Comparison of ENCODE assay signal across 1 cellular context in genomic region chr3:101676219-101676764, GRCh38.
TF ChIP-seq lines count a peak whose summit lies in the region.

No MANE protein-coding gene starts in this region.

TF ChIP-seq in GM12878, 131 proteins besides CTCF, POLR2A, EP300 and RAD21 (continued from another document):
- TF ChIP-seq CEBPZ (IDR thresholded peaks at IDR 0.05; ENCODE audit: low read depth, low read length) (no peak), EZH2 (IDR thresholded peaks at IDR 0.05; ENCODE audit: borderline replicate concordance, control insufficient read depth, low read depth, low read length) (no peak), EGR1 (IDR thresholded peaks at IDR 0.05; ENCODE audit: borderline replicate concordance in 1 of 2, low read depth in 2 of 2, low read length in 2 of 2) (peak in 1 of 2 experiments; percentile 72; a peak in 2 of 3 replicates), MYB (IDR thresholded peaks at IDR 0.05; ENCODE audit: borderline replicate concordance, low read depth, low read length) (no peak), SUPT20H (IDR thresholded peaks at IDR 0.05; ENCODE audit: borderline replicate concordance, control insufficient read depth, low read depth, low read length) (no peak), YY1 (IDR thresholded peaks at IDR 0.05; ENCODE audit: low read depth, low read length) (peak; percentile 68), CHD4 (IDR thresholded peaks at IDR 0.05) (no peak), EED (IDR thresholded peaks at IDR 0.05; ENCODE audit: low read depth) (no peak), FOS (IDR thresholded peaks at IDR 0.05; ENCODE audit: borderline replicate concordance, extremely low read depth, insufficient read length) (no peak), IKZF1 (conservative IDR thresholded peaks at IDR 0.05) (peak; percentile 58), SREBF1 (IDR thresholded peaks at IDR 0.05; ENCODE audit: low read length) (no peak), NBN (IDR thresholded peaks at IDR 0.05) (no peak), MEF2A (IDR thresholded peaks at IDR 0.05; ENCODE audit: insufficient read depth, low read depth, low read length) (no peak), CBX3 (IDR thresholded peaks at IDR 0.05; ENCODE audit: borderline replicate concordance, low read depth) (no peak), ZNF24 (IDR thresholded peaks at IDR 0.05) (no peak), CREB1 (IDR thresholded peaks at IDR 0.05; ENCODE audit: low read depth) (no peak; the same call in 1 of the 2 replicates), POLR2AphosphoS2 (IDR thresholded peaks at IDR 0.05; ENCODE audit: low read depth, low read length) (no peak), BHLHE40 (IDR thresholded peaks at IDR 0.05; ENCODE audit: borderline replicate concordance in 1 of 2, low read depth in 2 of 2, low read length in 1 of 2) (peak; percentile 95 to 97), STAT1 (conservative IDR thresholded peaks at IDR 0.05) (no peak), MAX (IDR thresholded peaks at IDR 0.05; ENCODE audit: low read depth, low read length) (peak; percentile 35; the same call in 1 of the 2 replicates), ZBTB40 (IDR thresholded peaks at IDR 0.05; ENCODE audit: borderline replicate concordance) (no peak; the same call in 1 of the 2 replicates), ZNF384 (IDR thresholded peaks at IDR 0.05; ENCODE audit: borderline replicate concordance, low read depth, low read length) (no peak), USF1 (IDR thresholded peaks at IDR 0.05; ENCODE audit: borderline replicate concordance, extremely low read length, insufficient read depth, low read depth, low read length) (no peak), TAF1 (IDR thresholded peaks at IDR 0.05; ENCODE audit: borderline replicate concordance, low read depth, low read length) (peak; percentile 61), SREBF2 (IDR thresholded peaks at IDR 0.05; ENCODE audit: low read length) (no peak)
- TF ChIP-seq, protein P1, sequence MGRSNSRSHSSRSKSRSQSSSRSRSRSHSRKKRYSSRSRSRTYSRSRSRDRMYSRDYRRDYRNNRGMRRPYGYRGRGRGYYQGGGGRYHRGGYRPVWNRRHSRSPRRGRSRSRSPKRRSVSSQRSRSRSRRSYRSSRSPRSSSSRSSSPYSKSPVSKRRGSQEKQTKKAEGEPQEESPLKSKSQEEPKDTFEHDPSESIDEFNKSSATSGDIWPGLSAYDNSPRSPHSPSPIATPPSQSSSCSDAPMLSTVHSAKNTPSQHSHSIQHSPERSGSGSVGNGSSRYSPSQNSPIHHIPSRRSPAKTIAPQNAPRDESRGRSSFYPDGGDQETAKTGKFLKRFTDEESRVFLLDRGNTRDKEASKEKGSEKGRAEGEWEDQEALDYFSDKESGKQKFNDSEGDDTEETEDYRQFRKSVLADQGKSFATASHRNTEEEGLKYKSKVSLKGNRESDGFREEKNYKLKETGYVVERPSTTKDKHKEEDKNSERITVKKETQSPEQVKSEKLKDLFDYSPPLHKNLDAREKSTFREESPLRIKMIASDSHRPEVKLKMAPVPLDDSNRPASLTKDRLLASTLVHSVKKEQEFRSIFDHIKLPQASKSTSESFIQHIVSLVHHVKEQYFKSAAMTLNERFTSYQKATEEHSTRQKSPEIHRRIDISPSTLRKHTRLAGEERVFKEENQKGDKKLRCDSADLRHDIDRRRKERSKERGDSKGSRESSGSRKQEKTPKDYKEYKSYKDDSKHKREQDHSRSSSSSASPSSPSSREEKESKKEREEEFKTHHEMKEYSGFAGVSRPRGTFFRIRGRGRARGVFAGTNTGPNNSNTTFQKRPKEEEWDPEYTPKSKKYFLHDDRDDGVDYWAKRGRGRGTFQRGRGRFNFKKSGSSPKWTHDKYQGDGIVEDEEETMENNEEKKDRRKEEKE (IDR thresholded peaks at IDR 0.05), result no peak
- TF ChIP-seq, protein P2, sequence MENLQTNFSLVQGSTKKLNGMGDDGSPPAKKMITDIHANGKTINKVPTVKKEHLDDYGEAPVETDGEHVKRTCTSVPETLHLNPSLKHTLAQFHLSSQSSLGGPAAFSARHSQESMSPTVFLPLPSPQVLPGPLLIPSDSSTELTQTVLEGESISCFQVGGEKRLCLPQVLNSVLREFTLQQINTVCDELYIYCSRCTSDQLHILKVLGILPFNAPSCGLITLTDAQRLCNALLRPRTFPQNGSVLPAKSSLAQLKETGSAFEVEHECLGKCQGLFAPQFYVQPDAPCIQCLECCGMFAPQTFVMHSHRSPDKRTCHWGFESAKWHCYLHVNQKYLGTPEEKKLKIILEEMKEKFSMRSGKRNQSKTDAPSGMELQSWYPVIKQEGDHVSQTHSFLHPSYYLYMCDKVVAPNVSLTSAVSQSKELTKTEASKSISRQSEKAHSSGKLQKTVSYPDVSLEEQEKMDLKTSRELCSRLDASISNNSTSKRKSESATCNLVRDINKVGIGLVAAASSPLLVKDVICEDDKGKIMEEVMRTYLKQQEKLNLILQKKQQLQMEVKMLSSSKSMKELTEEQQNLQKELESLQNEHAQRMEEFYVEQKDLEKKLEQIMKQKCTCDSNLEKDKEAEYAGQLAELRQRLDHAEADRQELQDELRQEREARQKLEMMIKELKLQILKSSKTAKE (IDR thresholded peaks at IDR 0.05; ENCODE audit: low read depth, poor library complexity, severe bottlenecking), result no peak
- TF ChIP-seq, protein P3, sequence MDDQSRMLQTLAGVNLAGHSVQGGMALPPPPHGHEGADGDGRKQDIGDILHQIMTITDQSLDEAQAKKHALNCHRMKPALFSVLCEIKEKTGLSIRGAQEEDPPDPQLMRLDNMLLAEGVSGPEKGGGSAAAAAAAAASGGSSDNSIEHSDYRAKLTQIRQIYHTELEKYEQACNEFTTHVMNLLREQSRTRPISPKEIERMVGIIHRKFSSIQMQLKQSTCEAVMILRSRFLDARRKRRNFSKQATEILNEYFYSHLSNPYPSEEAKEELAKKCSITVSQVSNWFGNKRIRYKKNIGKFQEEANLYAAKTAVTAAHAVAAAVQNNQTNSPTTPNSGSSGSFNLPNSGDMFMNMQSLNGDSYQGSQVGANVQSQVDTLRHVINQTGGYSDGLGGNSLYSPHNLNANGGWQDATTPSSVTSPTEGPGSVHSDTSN (IDR thresholded peaks at IDR 0.05; ENCODE audit: insufficient replicate concordance, low read depth, low read length), result no peak
